ENCODE assay signal across 13 cellular contexts in the genomic region with DNA sequence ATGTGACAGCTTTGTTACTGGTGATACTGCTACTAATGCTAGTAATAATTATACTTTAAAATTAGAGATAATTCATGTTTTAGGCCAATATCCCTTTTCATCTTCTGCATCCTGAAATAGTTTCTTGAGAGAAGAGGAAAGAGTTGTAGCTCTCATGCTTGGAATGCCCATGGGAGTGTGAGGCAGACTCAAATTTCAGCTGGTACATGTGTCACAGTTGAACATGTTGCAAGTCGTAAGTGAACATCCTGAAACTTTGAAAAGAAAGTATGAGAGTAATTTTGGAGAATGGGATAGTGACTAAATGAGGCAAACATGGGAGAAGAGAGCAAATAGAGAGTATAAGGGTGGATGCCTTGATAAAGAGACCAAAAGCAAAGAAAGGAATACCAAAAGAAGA.
DNase-seq lines count a peak whose midpoint lies in the region; ATAC-seq and TF ChIP-seq lines count a peak whose summit lies in the region.
"Had no signal": no experiment of that assay in that cellular context is flagged by ENCODE, and none has a peak within 500 bp of the region (broad histone marks: within the 10 kb centered on the region; RNA-seq: fewer than 3 reads in every experiment).

No MANE protein-coding gene starts in this region.

- peak overlapping the region; percentile 60 for H3K27ac ChIP-seq in SJSA1
- peak overlapping the region; percentile 100 for H3K27ac ChIP-seq in osteoblast (ENCODE audit: low read depth, low read length)
- H3K27ac ChIP-seq: HL-60, testis had no signal

- no peak overlapping the region for H2AFZ ChIP-seq in osteoblast (ENCODE audit: low read length)

- H4K20me1 ChIP-seq in osteoblast (ENCODE audit: insufficient read depth, low read length), result no peaks in the 10 kb centered on the region

- no peak for TF ChIP-seq CTCF in osteoblast (IDR thresholded peaks at IDR 0.05; ENCODE audit: extremely low read depth, low read depth, low read length)
- no peak for TF ChIP-seq CTCF in GM13976 (IDR thresholded peaks at IDR 0.05; ENCODE audit: borderline replicate concordance, control extremely low read depth, extremely low read depth, insufficient read depth, missing control alignments)

- H3K36me3 ChIP-seq in SJSA1, result no peaks in the 10 kb centered on the region
- H3K36me3 ChIP-seq in osteoblast (ENCODE audit: insufficient read depth, low read length), result no peaks in the 10 kb centered on the region

- ATAC-seq in HG03354 (IDR thresholded peaks at IDR 0.05; ENCODE audit: poor library complexity, severe bottlenecking, unreplicated experiment), result no peak

- H3K4me3 ChIP-seq in SJSA1, result no peak overlapping the region
- no peak overlapping the region for H3K4me3 ChIP-seq in osteoblast (ENCODE audit: insufficient read depth, low read length)
- H3K4me3 ChIP-seq: testis had no signal

- H3K9me3 ChIP-seq in SJSA1 (replicated peaks) (no peaks in the 10 kb centered on the region), osteoblast (ENCODE audit: low read depth, low read length) (no peaks in the 10 kb centered on the region)
- H3K9me3 ChIP-seq: testis had no signal

- in situ Hi-C loops in GM13976 (cut with MboI; ENCODE audit: low sequenced_read_pairs, unreplicated experiment), result no loop called here

- H3K4me1 ChIP-seq in SJSA1 (replicated peaks), result peaks cover 20% of the 10 kb centered on the region
- H3K4me1 ChIP-seq in osteoblast (ENCODE audit: insufficient read depth, low read length), result peaks cover 51% of the 10 kb centered on the region

- DNase-seq in ELR (ENCODE audit: low read depth) (peak; percentile 83), SJSA1 (ENCODE audit: low read depth in 1 of 2, low spot score in 2 of 2) (peak in 1 of 2 experiments; percentile 7), fibroblast of peridontal ligament (ENCODE audit: extremely low read depth) (peak; percentile 91), osteoblast (ENCODE audit: insufficient read length, low spot score, missing footprints) (no peak), posterior vena cava (ENCODE audit: low spot score) (no peak), DMS53 treated with DMSO at 0.1 percent for 48 hours (lab: John Stamatoyannopoulos, UW; ENCODE audit: unreplicated experiment) (no peak), GM13976 (ENCODE audit: low spot score) (no peak)
- DNase-seq: CD4-positive, alpha-beta memory T cell; OCI-M1; T-helper 2 cell; testis had no signal

- intact Hi-C loops in posterior vena cava (cut with DNase I), result no loop called here

- H3K79me2 ChIP-seq in osteoblast (ENCODE audit: insufficient read depth, low read length), result no peaks in the 10 kb centered on the region

- no peaks in the 10 kb centered on the region for H3K27me3 ChIP-seq in SJSA1 (replicated peaks)
- H3K27me3 ChIP-seq in osteoblast (ENCODE audit: insufficient read depth, low read length), result no peaks in the 10 kb centered on the region
- H3K27me3 ChIP-seq: testis had no signal

- peak overlapping the region; percentile 61 for H3K4me2 ChIP-seq in osteoblast (ENCODE audit: insufficient read depth, low read length)

Comparison
In these comparisons a context has a peak if more than half of its experiments do, and no peak if none do; other contexts are left out.
1. DNase-seq: peak in ELR (single experiment) and fibroblast of peridontal ligament (single experiment); none in osteoblast (single experiment), posterior vena cava (single experiment), DMS53 treated with DMSO at 0.1 percent for 48 hours (single experiment) and GM13976 (single experiment).